Comparison of ENCODE assay signal across 16 cellular contexts in genomic region chr22:23253475-23254055, GRCh38.
"Had no signal": no experiment of that assay in that cellular context is flagged by ENCODE, and none has a peak within 500 bp of the region (broad histone marks: within the 10 kb centered on the region; RNA-seq: fewer than 3 reads in every experiment).

No MANE protein-coding gene starts in this region.

- H3K27me3 Mint-ChIP-seq: activated CD4-positive, alpha-beta T cell treated with anti-CD3 and anti-CD28 coated beads for 36 hours; activated naive CD8-positive, alpha-beta T cell treated with anti-CD3 and anti-CD28 coated beads, Interleukin-2, amount 10 ng/mL, durations not matched to agents 7 days and 5 days had no signal

- ATAC-seq: activated CD4-positive, alpha-beta T cell treated with anti-CD3 and anti-CD28 coated beads for 36 hours; heart left ventricle; left lung; mucosa of descending colon; psoas muscle had no signal

- DNase-seq: activated CD4-positive, alpha-beta T cell treated with anti-CD3 and anti-CD28 coated beads for 36 hours; activated gamma-delta T cell; activated naive CD8-positive, alpha-beta T cell treated with anti-CD3 and anti-CD28 coated beads, Interleukin-2, amount 10 ng/mL, durations not matched to agents 7 days and 5 days; anterior cingulate cortex; foreskin melanocyte; heart left ventricle; mucosa of descending colon; psoas muscle; sigmoid colon; stimulated activated CD4-positive, alpha-beta T cell treated with anti-CD3 and anti-CD28 coated beads, Interleukin-2, amount 100 ng/mL, for 24 hours; stimulated activated naive CD4-positive, alpha-beta T cell; substantia nigra; T-helper 9 cell; transverse colon had no signal

- H3K36me3 ChIP-seq: transverse colon had no signal

- H3K27ac Mint-ChIP-seq: activated CD4-positive, alpha-beta T cell treated with anti-CD3 and anti-CD28 coated beads for 36 hours; activated naive CD8-positive, alpha-beta T cell treated with anti-CD3 and anti-CD28 coated beads, Interleukin-2, amount 10 ng/mL, durations not matched to agents 7 days and 5 days; nephron had no signal

- H3K4me3 ChIP-seq: heart left ventricle, left lung, mucosa of descending colon, psoas muscle, sigmoid colon, transverse colon had no signal

- H3K9me3 Mint-ChIP-seq: activated naive CD8-positive, alpha-beta T cell treated with anti-CD3 and anti-CD28 coated beads, Interleukin-2, amount 10 ng/mL, durations not matched to agents 7 days and 5 days; nephron had no signal

- H3K4me3 Mint-ChIP-seq: activated CD4-positive, alpha-beta T cell treated with anti-CD3 and anti-CD28 coated beads for 36 hours; activated naive CD8-positive, alpha-beta T cell treated with anti-CD3 and anti-CD28 coated beads, Interleukin-2, amount 10 ng/mL, durations not matched to agents 7 days and 5 days; nephron had no signal

- H3K27me3 ChIP-seq: heart left ventricle, left lung, sigmoid colon, transverse colon had no signal

- H3K27ac ChIP-seq: heart left ventricle, left lung, psoas muscle, sigmoid colon, transverse colon had no signal

- H3K9me3 ChIP-seq: heart left ventricle, left lung, mucosa of descending colon, psoas muscle, sigmoid colon, transverse colon had no signal
